Comparison of ENCODE assay signal across 10 cellular contexts in the genomic region with DNA sequence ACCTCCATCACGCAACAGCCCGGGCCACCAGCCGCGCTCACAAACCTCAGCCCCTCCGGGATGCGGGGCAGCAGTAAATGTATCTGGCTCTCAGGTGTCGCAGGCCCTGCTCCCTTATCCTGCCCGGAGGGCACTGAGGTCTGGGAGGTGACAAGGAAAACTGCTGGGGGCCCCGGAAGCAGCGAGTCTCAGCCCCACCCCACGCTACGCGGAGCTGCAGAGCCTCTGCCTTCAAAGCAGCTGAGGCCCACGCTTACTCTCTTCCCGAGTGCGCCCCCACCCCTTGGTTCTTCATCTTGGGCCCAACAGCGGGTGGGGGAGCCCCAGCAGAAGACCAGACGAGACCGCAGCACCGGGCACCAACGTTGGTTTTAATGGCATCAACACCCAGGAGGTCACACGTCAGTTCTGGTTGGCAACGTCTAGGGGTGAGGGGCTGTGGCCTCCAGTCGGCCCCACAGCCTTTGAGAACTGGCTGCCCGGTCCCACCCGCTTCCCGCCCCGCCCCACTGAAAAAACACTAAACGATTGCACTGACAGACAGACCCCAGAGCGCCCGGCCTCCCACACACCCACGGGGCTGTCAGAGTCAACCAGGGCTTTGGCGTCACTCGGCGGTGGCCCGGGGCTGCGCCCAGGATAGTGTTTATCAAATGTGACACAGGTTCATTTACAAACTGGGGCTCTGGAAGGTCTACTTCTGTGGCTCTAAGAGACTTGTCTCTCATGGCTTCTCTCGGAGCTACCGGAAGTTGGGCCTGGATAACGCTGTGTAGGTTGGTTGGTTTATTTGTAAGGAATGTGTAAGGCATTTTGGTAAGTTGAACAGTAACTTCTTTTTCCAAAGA. TPM values are rescaled to one million over a fixed set of nuclear protein-coding genes. Genes with fewer than 3 reads are reported as not detected.
DNase-seq lines count a peak whose midpoint lies in the region; ATAC-seq and TF ChIP-seq lines count a peak whose summit lies in the region.
"Had no signal": no experiment of that assay in that cellular context is flagged by ENCODE, and none has a peak within 500 bp of the region (broad histone marks: within the 10 kb centered on the region; RNA-seq: fewer than 3 reads in every experiment).

No MANE protein-coding gene starts in this region.

- H3K18ac ChIP-seq in mesenchymal stem cell (ENCODE audit: low read depth in 1 of 2, low read length in 2 of 2), result no peak overlapping the region

- H3K9ac ChIP-seq in mesenchymal stem cell (ENCODE audit: low read length), result no peak overlapping the region

- H2BK5ac ChIP-seq in mesenchymal stem cell (ENCODE audit: low read depth, low read length, poor library complexity, severe bottlenecking), result no peak overlapping the region

- H3K4me1 Mint-ChIP-seq in activated T-cell treated with anti-CD3 and anti-CD28 coated beads, Interleukin-2, amount 50 U/mL, for 4 hours (ENCODE audit: low read depth), result peaks cover 41% of the 10 kb centered on the region
- H3K4me1 Mint-ChIP-seq in type B pancreatic cell (ENCODE audit: unreplicated experiment), result peaks cover 9% of the 10 kb centered on the region

- H2AFZ ChIP-seq in mesenchymal stem cell (ENCODE audit: low read depth, low read length), result no peak overlapping the region

- H4K8ac ChIP-seq in mesenchymal stem cell (ENCODE audit: low read length), result no peak overlapping the region

- H2BK12ac ChIP-seq in mesenchymal stem cell (ENCODE audit: low read length in 2 of 2), result no peak overlapping the region

- no peak overlapping the region for H3K23ac ChIP-seq in mesenchymal stem cell (ENCODE audit: low read length in 2 of 2)

- peaks cover 3% of the 10 kb centered on the region for H3K36me3 Mint-ChIP-seq in activated T-cell treated with anti-CD3 and anti-CD28 coated beads, Interleukin-2, amount 50 U/mL, for 4 hours (ENCODE audit: insufficient read depth)
- H3K36me3 Mint-ChIP-seq in type B pancreatic cell, result peaks cover 12% of the 10 kb centered on the region

- no peaks in the 10 kb centered on the region for H3K9me3 ChIP-seq in mesenchymal stem cell (ENCODE audit: control insufficient read depth, low read length)

- H3K4me1 ChIP-seq in mesenchymal stem cell (ENCODE audit: control insufficient read depth, insufficient read depth, low read depth, low read length), result peaks cover 62% of the 10 kb centered on the region

- no peak overlapping the region for H2AK5ac ChIP-seq in mesenchymal stem cell (ENCODE audit: low read length, severe bottlenecking)

- H3K27ac ChIP-seq in brain microvascular endothelial cell, result peak overlapping the region; percentile 83
- peak overlapping the region; percentile 73 for H3K27ac ChIP-seq in mesenchymal stem cell (ENCODE audit: low read length, poor library complexity, severe bottlenecking)

- H3K4me2 ChIP-seq in mesenchymal stem cell (ENCODE audit: low read length, poor library complexity, severe bottlenecking), result no peak overlapping the region

- H3K4me3 ChIP-seq in brain microvascular endothelial cell (ENCODE audit: low read depth, low read length) (no peak overlapping the region), mesenchymal stem cell (ENCODE audit: insufficient read depth in 1 of 2, low read depth in 1 of 2, low read length in 2 of 2) (no peak overlapping the region)

- peak; percentile 16 for DNase-seq in activated T-cell treated with anti-CD3 and anti-CD28 coated beads, Interleukin-2, amount 50 U/mL, for 1 hour
- DNase-seq in activated T-cell treated with anti-CD3 and anti-CD28 coated beads, Interleukin-2, amount 50 U/mL, for 4 hours, result no peak
- DNase-seq in brain microvascular endothelial cell (no peak), mesenchymal stem cell (no peak), type B pancreatic cell (ENCODE audit: extremely low spot score, unreplicated experiment) (no peak), anterior cingulate cortex (lab: John Stamatoyannopoulos, UW) (no peak), HT-29 (ENCODE audit: low spot score) (no peak)
- no peak for DNase-seq in activated CD4-positive, alpha-beta T cell treated with anti-CD3 and anti-CD28 coated beads, Interleukin-2, amount 50 U/mL, for 1 hour
- DNase-seq: activated gamma-delta T cell treated with Interleukin-2 at 50 U/mL for 16 hours, NCI-H2107 had no signal

- no peak overlapping the region for H3K4ac ChIP-seq in mesenchymal stem cell (ENCODE audit: low read depth in 1 of 2, low read length in 2 of 2)

- no peak overlapping the region for H2BK120ac ChIP-seq in mesenchymal stem cell (ENCODE audit: low read depth, low read length)

- no peaks in the 10 kb centered on the region for H3K27me3 Mint-ChIP-seq in activated T-cell treated with anti-CD3 and anti-CD28 coated beads, Interleukin-2, amount 50 U/mL, for 4 hours (ENCODE audit: low read depth)
- no peaks in the 10 kb centered on the region for H3K27me3 Mint-ChIP-seq in type B pancreatic cell

- H4K91ac ChIP-seq in mesenchymal stem cell (ENCODE audit: low read length), result no peak overlapping the region

- WGBS in mesenchymal stem cell, result 94% methylated on average over 40 of the region's 40 CpGs

- H3K27ac Mint-ChIP-seq in type B pancreatic cell, result peak overlapping the region; percentile 79

- H2BK15ac ChIP-seq in mesenchymal stem cell (ENCODE audit: low read depth, poor library complexity, severe bottlenecking), result no peak overlapping the region

- no peaks in the 10 kb centered on the region for H3K9me3 Mint-ChIP-seq in activated T-cell treated with anti-CD3 and anti-CD28 coated beads, Interleukin-2, amount 50 U/mL, for 4 hours
- H3K9me3 Mint-ChIP-seq in type B pancreatic cell, result no peaks in the 10 kb centered on the region

- no peak overlapping the region for H3K14ac ChIP-seq in mesenchymal stem cell (ENCODE audit: low read length in 2 of 2)

- no peak for ATAC-seq in activated T-cell treated with anti-CD3 and anti-CD28 coated beads, Interleukin-2, amount 50 U/mL, for 4 hours

- H3K27me3 ChIP-seq in brain microvascular endothelial cell (replicated peaks), result no peaks in the 10 kb centered on the region
- no peaks in the 10 kb centered on the region for H3K27me3 ChIP-seq in mesenchymal stem cell (ENCODE audit: control insufficient read depth in 1 of 2, insufficient read depth in 1 of 2, low read length in 2 of 2)

- no peak overlapping the region for H3K4me3 Mint-ChIP-seq in activated T-cell treated with anti-CD3 and anti-CD28 coated beads, Interleukin-2, amount 50 U/mL, for 4 hours
- H3K4me3 Mint-ChIP-seq in type B pancreatic cell, result peak overlapping the region; percentile 46

- peaks cover 61% of the 10 kb centered on the region for H3K36me3 ChIP-seq in brain microvascular endothelial cell (replicated peaks)
- peaks cover 70 to 84% of the 10 kb centered on the region in 2 experiments for H3K36me3 ChIP-seq in mesenchymal stem cell (ENCODE audit: control insufficient read depth in 1 of 2, insufficient read depth in 2 of 2, low read depth in 1 of 2, low read length in 2 of 2)

- TF ChIP-seq CTCF in brain microvascular endothelial cell (IDR thresholded peaks at IDR 0.05; ENCODE audit: low read depth, low read length, missing control alignments) (no peak), type B pancreatic cell (conservative IDR thresholded peaks at IDR 0.05) (no peak)

- in situ Hi-C loops in brain microvascular endothelial cell (cut with HindIII; ENCODE audit: low pct_ligation_motif_present, low sequenced_read_pairs), result no loop called here

- peaks cover 38% of the 10 kb centered on the region for H3K79me1 ChIP-seq in mesenchymal stem cell (replicated peaks; ENCODE audit: low read length, poor library complexity, severe bottlenecking)

RNA-seq across cellular contexts. Expression of a gene that starts 43.7 kb away (rescaled TPM):
- total RNA-seq in activated T-cell treated with anti-CD3 and anti-CD28 coated beads, Interleukin-2, amount 50 U/mL, for 4 hours, result 10 to 100 TPM; 55.0 to 70.3 (median 63.6) TPM
- polyA plus RNA-seq in mesenchymal stem cell (2013, experiment 1 of 2), result 931 TPM
- 914 TPM for polyA plus RNA-seq in mesenchymal stem cell (2013, experiment 2 of 2)
- total RNA-seq in type B pancreatic cell (ENCODE audit: low replicate concordance), result 193 and 287 TPM in 2 replicates
- total RNA-seq in HT-29 (2014; rRNA removed; shearing (Covaris generic)), result 91.7 and 98.4 TPM in 2 replicates
